ENCODE assay signal across 8 cellular contexts in genomic region chr13:29850213-29850898, GRCh38. TPM values are rescaled to one million over a fixed set of nuclear protein-coding genes. Genes with fewer than 3 reads are reported as not detected.
DNase-seq lines count a peak whose midpoint lies in the region; ATAC-seq, FAIRE-seq and TF ChIP-seq lines count a peak whose summit lies in the region.

UBL3 (minus strand) TSS chr13:29850617; CDS start chr13:29849538, 1,079 bp downstream.

- peak within 1 kb of the TSS; percentile 99 for H3K27ac Mint-ChIP-seq in activated T-cell treated with anti-CD3 and anti-CD28 coated beads, Interleukin-2, amount 50 U/mL, for 72 hours

- H3K4me1 ChIP-seq in DND-41 (ENCODE audit: insufficient read depth, low read length) (peaks cover 28% of the 10 kb centered on the region), Karpas-422 (ENCODE audit: low read length) (peaks cover 14% of the 10 kb centered on the region), esophagus squamous epithelium (peaks cover 0 to 31% (median 0%) of the 10 kb centered on the region in 3 donors), muscle layer of duodenum (ENCODE audit: control insufficient read depth in 1 of 2, insufficient read depth in 2 of 2, low read length in 2 of 2) (peaks cover 0 to 9% of the 10 kb centered on the region in 2 donors)

- no peaks in the 10 kb centered on the region for H3K36me3 ChIP-seq in DND-41 (ENCODE audit: insufficient read depth, low read length)
- no peaks in the 10 kb centered on the region for H3K36me3 ChIP-seq in Karpas-422 (ENCODE audit: insufficient read depth, low read length)
- no peaks in the 10 kb centered on the region for H3K36me3 ChIP-seq in esophagus squamous epithelium
- peaks cover 0 to 8% of the 10 kb centered on the region in 2 donors for H3K36me3 ChIP-seq in muscle layer of duodenum (ENCODE audit: control insufficient read depth in 1 of 2, insufficient read depth in 2 of 2, low read length in 2 of 2)

- peaks cover 17% of the 10 kb centered on the region for H3K79me2 ChIP-seq in DND-41 (ENCODE audit: insufficient read depth, low read length)
- no peaks in the 10 kb centered on the region for H3K79me2 ChIP-seq in Karpas-422 (ENCODE audit: low read length)

- TF ChIP-seq CTCF in DND-41 (IDR thresholded peaks at IDR 0.05; ENCODE audit: borderline replicate concordance, extremely low read depth, low read length, poor library complexity, severe bottlenecking) = no peak
- peak in 1 of 6 experiments; percentile 1 for TF ChIP-seq CTCF in esophagus squamous epithelium (IDR thresholded peaks at IDR 0.05)

- ATAC-seq in DND-41 (ENCODE audit: insufficient read depth, low read depth) (peak; percentile 89), GM21825 (IDR thresholded peaks at IDR 0.05; ENCODE audit: unreplicated experiment) (peak; percentile 73)
- ATAC-seq in activated T-cell treated with anti-CD3 and anti-CD28 coated beads, Interleukin-2, amount 50 U/mL, for 72 hours (replicated peaks in 1 of 2) = peak; percentile 89 to 90

- WGBS in esophagus squamous epithelium, 2 donors = 0% methylated on average over 19 to 25 of the region's 64 CpGs

- H3K27ac ChIP-seq in DND-41 (ENCODE audit: low read length) (peak within 1 kb of the TSS; percentile 65), Karpas-422 (ENCODE audit: low read length) (no peak within 1 kb of the TSS), esophagus squamous epithelium (peak within 1 kb of the TSS; percentile 99 to 100 (median 99)), muscle layer of duodenum (ENCODE audit: low read length) (peak within 1 kb of the TSS; percentile 96)

- peak within 1 kb of the TSS; percentile 60 to 79 for H3K4me3 ChIP-seq in DND-41 (ENCODE audit: low read depth in 1 of 2, low read length in 2 of 2)
- peak within 1 kb of the TSS; percentile 87 for H3K4me3 ChIP-seq in Karpas-422 (ENCODE audit: low read length)
- peak within 1 kb of the TSS; percentile 80 to 96 (median 88) for H3K4me3 ChIP-seq in esophagus squamous epithelium
- peak within 1 kb of the TSS; percentile 90 to 98 for H3K4me3 ChIP-seq in muscle layer of duodenum (ENCODE audit: low read depth in 1 of 2, low read length in 2 of 2)

- peak in 3 of 4 donors; percentile 75 to 89 (median 79) for TF ChIP-seq POLR2A in esophagus squamous epithelium (IDR thresholded peaks at IDR 0.05)

- H3K9ac ChIP-seq in DND-41 (ENCODE audit: low read depth, low read length) (peak within 1 kb of the TSS; percentile 73), Karpas-422 (ENCODE audit: low read length) (peak within 1 kb of the TSS; percentile 80)

- FAIRE-seq in RCC 7860 (lab: Jason Lieb, UNC) = no peak

- H3K9me2 ChIP-seq in Karpas-422 (replicated peaks; ENCODE audit: insufficient read depth, low read length) = no peaks in the 10 kb centered on the region

- peak within 1 kb of the TSS; percentile 80 for H2AFZ ChIP-seq in DND-41 (ENCODE audit: low read depth, low read length)
- peak within 1 kb of the TSS; percentile 97 for H2AFZ ChIP-seq in Karpas-422 (ENCODE audit: low read length)

- peaks cover 62% of the 10 kb centered on the region for H3K4me1 Mint-ChIP-seq in activated T-cell treated with anti-CD3 and anti-CD28 coated beads, Interleukin-2, amount 50 U/mL, for 72 hours (ENCODE audit: low read depth)

- H3K4me2 ChIP-seq in DND-41 (ENCODE audit: insufficient read depth, low read length) (peak within 1 kb of the TSS; percentile 80), Karpas-422 (ENCODE audit: low read depth, low read length, poor library complexity, severe bottlenecking) (peak within 1 kb of the TSS; percentile 93)

- no peaks in the 10 kb centered on the region for H3K9me3 ChIP-seq in DND-41 (ENCODE audit: insufficient read depth, low read length, severe bottlenecking)
- no peaks in the 10 kb centered on the region for H3K9me3 ChIP-seq in Karpas-422 (ENCODE audit: low read length)
- no peaks in the 10 kb centered on the region for H3K9me3 ChIP-seq in esophagus squamous epithelium
- no peaks in the 10 kb centered on the region for H3K9me3 ChIP-seq in muscle layer of duodenum (ENCODE audit: control insufficient read depth in 1 of 2, low read length in 2 of 2)

- no peaks in the 10 kb centered on the region for H3K27me3 Mint-ChIP-seq in activated T-cell treated with anti-CD3 and anti-CD28 coated beads, Interleukin-2, amount 50 U/mL, for 72 hours (ENCODE audit: low read depth)

- peak within 1 kb of the TSS; percentile 90 to 100 for H3K4me3 Mint-ChIP-seq in activated T-cell treated with anti-CD3 and anti-CD28 coated beads, Interleukin-2, amount 50 U/mL, for 72 hours

- H3K27me3 ChIP-seq in DND-41 (ENCODE audit: insufficient read depth, low read length, poor library complexity) (no peaks in the 10 kb centered on the region), Karpas-422 (ENCODE audit: low read length) (0 out of 2 replicates have a peak, but pooled peaks cover 4% of the 10 kb centered on the region), esophagus squamous epithelium (no peaks in the 10 kb centered on the region), muscle layer of duodenum (ENCODE audit: low read depth, low read length) (no peaks in the 10 kb centered on the region)

- peaks cover 12 to 14% of the 10 kb centered on the region in 2 donors for H3K36me3 Mint-ChIP-seq in activated T-cell treated with anti-CD3 and anti-CD28 coated beads, Interleukin-2, amount 50 U/mL, for 72 hours (ENCODE audit: insufficient read depth in 2 of 2)

- no peaks in the 10 kb centered on the region for H3K9me3 Mint-ChIP-seq in activated T-cell treated with anti-CD3 and anti-CD28 coated beads, Interleukin-2, amount 50 U/mL, for 72 hours

- DNase-seq in DND-41 (peak; percentile 94), Karpas-422 (peak; percentile 96), RCC 7860 (ENCODE audit: low spot score) (peak; percentile 79), esophagus squamous epithelium (lab: John Stamatoyannopoulos, UW) (peak; percentile 90)
- DNase-seq in activated T-cell treated with anti-CD3 and anti-CD28 coated beads, Interleukin-2, amount 50 U/mL, for 72 hours = peak; percentile 94
- peak; percentile 83 for DNase-seq in stimulated activated CD8-positive, alpha-beta memory T cell treated with anti-CD3 and anti-CD28 coated beads, Interleukin-7, amount 100 ng/mL, for 24 hours (ENCODE audit: low read depth)

- H4K20me1 ChIP-seq in DND-41 (ENCODE audit: insufficient read depth, low read length) (no peaks in the 10 kb centered on the region), Karpas-422 (ENCODE audit: insufficient read depth, low read depth, low read length) (peaks cover 11% of the 10 kb centered on the region)

- intact Hi-C loops in esophagus squamous epithelium (cut with DNase I) = no loop called here

RNA-seq across cellular contexts. Expression of gene UBL3, which starts in this region (rescaled TPM):
- 2.1 and 3.9 TPM in 2 replicates for total RNA-seq in Karpas-422 (2014; rRNA removed; shearing (Covaris generic); ENCODE audit: low replicate concordance)
- total RNA-seq in activated T-cell treated with anti-CD3 and anti-CD28 coated beads, Interleukin-2, amount 50 U/mL, for 72 hours = 10 to 100 TPM; 19.0 to 21.2 TPM
- 10 to 100 TPM; 28.1 to 47.1 (median 35.4) TPM for total RNA-seq in esophagus squamous epithelium
